Comparison of ENCODE assay signal across 26 cellular contexts in genomic region chr10:4684434-4684833, GRCh38.
DNase-seq lines count a peak whose midpoint lies in the region; ATAC-seq, FAIRE-seq and TF ChIP-seq lines count a peak whose summit lies in the region.
"Had no signal": no experiment of that assay in that cellular context is flagged by ENCODE, and none has a peak within 500 bp of the region (broad histone marks: within the 10 kb centered on the region; RNA-seq: fewer than 3 reads in every experiment).

No MANE protein-coding gene starts in this region.

- FAIRE-seq in bronchial epithelial cell (lab: Jason Lieb, UNC) (no peak), keratinocyte (lab: Jason Lieb, UNC) (no peak)
- FAIRE-seq: D721Med, frontal cortex, GM12878, HepG2, urothelium cell line had no signal

- H3K4me3 ChIP-seq in bronchial epithelial cell (ENCODE audit: low read depth, low read length) = no peak overlapping the region
- H3K4me3 ChIP-seq in keratinocyte (ENCODE audit: control insufficient read depth in 2 of 3, extremely low read depth in 1 of 3, insufficient read depth in 2 of 3, low read depth in 1 of 3, low read length in 3 of 3) = no peak overlapping the region
- H3K4me3 ChIP-seq: body of pancreas, GM12878, testis had no signal

- peaks cover under 1% of the 10 kb centered on the region for H3K9me3 ChIP-seq in keratinocyte (ENCODE audit: control insufficient read depth, low read depth, low read length)
- H3K9me3 ChIP-seq: body of pancreas, testis had no signal

- H3K79me2 ChIP-seq in keratinocyte (ENCODE audit: control insufficient read depth, insufficient read depth, low read length) = no peaks in the 10 kb centered on the region

- no peak overlapping the region for H2AFZ ChIP-seq in keratinocyte (ENCODE audit: control insufficient read depth, low read length)

- H3K36me3 ChIP-seq in bronchial epithelial cell (ENCODE audit: control insufficient read depth, insufficient read depth, low read length) = no peaks in the 10 kb centered on the region
- no peaks in the 10 kb centered on the region for H3K36me3 ChIP-seq in keratinocyte (ENCODE audit: control insufficient read depth in 2 of 2, extremely low read depth in 1 of 2, insufficient read depth in 2 of 2, low read length in 2 of 2)

- H3K9ac ChIP-seq in keratinocyte (ENCODE audit: control insufficient read depth, extremely low read depth, insufficient read depth, low read length) = no peak overlapping the region

- H3K4me1 ChIP-seq in keratinocyte (ENCODE audit: control insufficient read depth, extremely low read depth, insufficient read depth, low read length) = peaks cover 50% of the 10 kb centered on the region
- H3K4me1 ChIP-seq: body of pancreas, testis had no signal

- dilution Hi-C loops in keratinocyte (cut with MboI; ENCODE audit: extremely low pct_ligation_motif_present, low sequenced_read_pairs) = no loop called here

- TF ChIP-seq CTCF in bronchial epithelial cell (IDR thresholded peaks at IDR 0.05; ENCODE audit: insufficient read depth, low read length, severe bottlenecking) (no peak), keratinocyte (optimal IDR thresholded peaks at IDR 0.05 in 1 of 3, IDR thresholded peaks at IDR 0.05 in 1 of 3, conservative IDR thresholded peaks at IDR 0.05 in 1 of 3; ENCODE audit: extremely low read depth in 1 of 3, insufficient read depth in 2 of 3, low read length in 3 of 3) (no peak)

- no peak for ATAC-seq in GM21825 (IDR thresholded peaks at IDR 0.05; ENCODE audit: unreplicated experiment)
- ATAC-seq: body of pancreas; GM12878; HepG2; stimulated activated naive CD8-positive, alpha-beta T cell treated with anti-CD3 and anti-CD28 coated beads, Interleukin-15, Interleukin-2, amounts not matched to agents 100 U/mL and 50 U/mL, for 24 hours; T-cell had no signal

- H3K27me3 ChIP-seq in bronchial epithelial cell (ENCODE audit: control insufficient read depth, insufficient read depth, low read length) (no peaks in the 10 kb centered on the region), keratinocyte (ENCODE audit: control insufficient read depth, extremely low read depth, insufficient read depth, low read length) (no peaks in the 10 kb centered on the region)
- H3K27me3 ChIP-seq: body of pancreas, testis had no signal

- peak overlapping the region; percentile 87 for H3K27ac ChIP-seq in keratinocyte (ENCODE audit: control insufficient read depth, insufficient read depth, low read length)
- H3K27ac ChIP-seq: body of pancreas, HL-60, testis had no signal

- no peak overlapping the region for H3K4me2 ChIP-seq in keratinocyte (ENCODE audit: control insufficient read depth, extremely low read depth, insufficient read depth, low read depth, low read length)

- H4K20me1 ChIP-seq in keratinocyte (ENCODE audit: control insufficient read depth, extremely low read depth, insufficient read depth, low read length) = no peaks in the 10 kb centered on the region

- H3K9me1 ChIP-seq in keratinocyte (ENCODE audit: control insufficient read depth, extremely low read depth, insufficient read depth, low read length) = no peaks in the 10 kb centered on the region

- peak; percentile 75 for DNase-seq in ELR (ENCODE audit: low read depth)
- peak; percentile 51 for DNase-seq in M059J (ENCODE audit: low read depth)
- DNase-seq in bronchial epithelial cell (ENCODE audit: low read depth) = peak; percentile 84
- no peak for DNase-seq in keratinocyte (ENCODE audit: low read depth, low spot score)
- no peak for DNase-seq in activated T-cell treated with anti-CD3 and anti-CD28 coated beads, Interleukin-2, amount 50 U/mL, for 48 hours
- DNase-seq in activated T-cell treated with anti-CD3 and anti-CD28 coated beads, Interleukin-2, amount 50 U/mL, for 1 hour = no peak
- DNase-seq: activated CD4-positive, alpha-beta memory T cell treated with anti-CD3 and anti-CD28 coated beads for 36 hours; activated CD8-positive, alpha-beta memory T cell treated with anti-CD3 and anti-CD28 coated beads, Interleukin-2, amount 50 U/mL, for 4 hours; body of pancreas; CD4-positive, CD25-positive, alpha-beta regulatory T cell; GOT3; NCI-H1092 treated with DMSO at 0.1 percent for 48 hours; NCI-H187; NCI-H2171; NCI-H524; stimulated activated CD4-positive, alpha-beta T cell treated with anti-CD3 and anti-CD28 coated beads, Interleukin-15, amount 100 ng/mL, for 24 hours; stimulated activated naive CD8-positive, alpha-beta T cell treated with anti-CD3 and anti-CD28 coated beads, Interleukin-15, Interleukin-2, amounts not matched to agents 100 U/mL and 50 U/mL, for 24 hours; T-cell; testis had no signal

Comparison
In these comparisons a context has a peak if more than half of its experiments do, and no peak if none do; other contexts are left out.
1. DNase-seq: peak in ELR (single experiment), M059J (single experiment) and bronchial epithelial cell (single experiment); none in keratinocyte (single experiment), activated T-cell treated with anti-CD3 and anti-CD28 coated beads, Interleukin-2, amount 50 U/mL, for 48 hours (0 of 2) and activated T-cell treated with anti-CD3 and anti-CD28 coated beads, Interleukin-2, amount 50 U/mL, for 1 hour (single experiment).